In genomic region chr20:53737404-53738038, GRCh38 we compare ENCODE assay signal across 7 cellular contexts.
DNase-seq lines count a peak whose midpoint lies in the region; ATAC-seq, FAIRE-seq and TF ChIP-seq lines count a peak whose summit lies in the region.

No MANE protein-coding gene starts in this region.

- peaks cover 13% of the 10 kb centered on the region for H3K27me3 Mint-ChIP-seq in GM23338 (ENCODE audit: insufficient read depth, low read depth, poor library complexity)

- intact Hi-C loops in Panc1 (cut with micrococcal nuclease; ENCODE audit: unreplicated experiment), result loop anchor here (10.0 kb wide), 1 partner anchor 143 kb away; the partner anchor contains the start of gene ZNF217

- H3K27ac ChIP-seq in GM23338 (ENCODE audit: low read depth) (peak overlapping the region; percentile 95), Panc1 (ENCODE audit: low read length) (peak overlapping the region; percentile 100), small intestine (ENCODE audit: low read depth in 1 of 2, low read length in 1 of 2) (peak overlapping the region; percentile 76 to 87)

- TF ChIP-seq CTCF in GM23338 (conservative IDR thresholded peaks at IDR 0.05; ENCODE audit: low read depth in 2 of 2) (no peak), Panc1 (IDR thresholded peaks at IDR 0.05) (no peak)

- POLR2A ChIA-PET in Panc1 (lab: Charles Lee), result interaction anchor here (0.5 to 0.7 kb wide), 5 partner anchors 43 to 446 kb away, joined by 4 to 7 read pairs (median 4); no protein-coding TSS in a partner anchor

- H3K27ac Mint-ChIP-seq in GM23338, result peak overlapping the region; percentile 98

- H3K27me3 ChIP-seq in GM23338 (ENCODE audit: insufficient read depth) (no peaks in the 10 kb centered on the region), Panc1 (ENCODE audit: control insufficient read depth, insufficient read depth, low read length) (no peaks in the 10 kb centered on the region), small intestine (ENCODE audit: control insufficient read depth in 2 of 2, insufficient read depth in 2 of 2, low read length in 2 of 2) (no peaks in the 10 kb centered on the region)

- H3K4me1 ChIP-seq in GM23338 (ENCODE audit: insufficient read depth) (peaks cover 63% of the 10 kb centered on the region), Panc1 (ENCODE audit: control insufficient read depth, insufficient read depth, low read length) (peaks cover 74% of the 10 kb centered on the region), small intestine (ENCODE audit: control insufficient read depth in 2 of 2, insufficient read depth in 1 of 2, low read depth in 1 of 2, low read length in 1 of 2) (peaks cover 3 to 14% of the 10 kb centered on the region in 2 donors)

- in situ Hi-C loops in Panc1 (cut with HindIII; ENCODE audit: low pct_unique_long_range_greater_than_20kb, low sequenced_read_pairs), result no loop called here

- no peak; the same call in 2 of the 3 replicates for ATAC-seq in GM23338
- peak; percentile 2; the same call in 1 of the 2 replicates for ATAC-seq in Panc1
- ATAC-seq in GM18909 (IDR thresholded peaks at IDR 0.05; ENCODE audit: poor library complexity, unreplicated experiment), result no peak

- H3K9me3 ChIP-seq in Panc1 (ENCODE audit: control insufficient read depth, insufficient read depth, low read depth, low read length) (no peaks in the 10 kb centered on the region), small intestine (ENCODE audit: control insufficient read depth, low read depth) (no peaks in the 10 kb centered on the region)

- H3K4me3 Mint-ChIP-seq in GM23338, result no peak overlapping the region

- peak overlapping the region; percentile 65 for H3K4me2 ChIP-seq in GM23338

- H4K20me1 ChIP-seq in GM23338 (replicated peaks; ENCODE audit: insufficient read depth), result no peaks in the 10 kb centered on the region

- H3K36me3 ChIP-seq in GM23338 (ENCODE audit: insufficient read depth) (no peaks in the 10 kb centered on the region), Panc1 (ENCODE audit: control insufficient read depth, insufficient read depth, low read length) (no peaks in the 10 kb centered on the region), small intestine (ENCODE audit: control insufficient read depth in 2 of 2, insufficient read depth in 2 of 2, low read length in 2 of 2) (no peaks in the 10 kb centered on the region)

- DNase-seq in GM23338 (ENCODE audit: low spot score) (peak; percentile 22), Panc1 (ENCODE audit: low read depth, low spot score) (no peak), fibroblast of peridontal ligament (ENCODE audit: extremely low read depth) (peak; percentile 63), small intestine (peak; percentile 40), NAMALWA (ENCODE audit: low spot score) (no peak), RPMI8226 (no peak)

- peak overlapping the region; percentile 19; the same call in 1 of the 2 replicates for H3K4me3 ChIP-seq in GM23338
- H3K4me3 ChIP-seq in Panc1 (ENCODE audit: low read depth in 2 of 2, low read length in 2 of 2), result peak overlapping the region; percentile 17 to 33; a peak in 2 of 4 replicates
- H3K4me3 ChIP-seq in small intestine (ENCODE audit: low read depth in 1 of 2, low read length in 2 of 2), result no peak overlapping the region

- H3K36me3 Mint-ChIP-seq in GM23338 (ENCODE audit: low read depth), result no peaks in the 10 kb centered on the region

- H3K9me3 Mint-ChIP-seq in GM23338, result no peaks in the 10 kb centered on the region

- H2AFZ ChIP-seq in GM23338, result peak overlapping the region; percentile 67; the same call in 1 of the 2 replicates

- no peaks in the 10 kb centered on the region for H3K79me2 ChIP-seq in GM23338 (replicated peaks; ENCODE audit: insufficient read depth)

- CTCF ChIA-PET in Panc1 (lab: Charles Lee), result interaction anchor here (0.6 to 0.7 kb wide), 2 partner anchors 39 to 68 kb away, joined by 3 read pairs; no protein-coding TSS in a partner anchor

- H3F3A ChIP-seq in GM23338 (replicated peaks; ENCODE audit: low read depth), result no peaks in the 10 kb centered on the region

- peaks cover 69% of the 10 kb centered on the region for H3K4me1 Mint-ChIP-seq in GM23338

- no TSS peak for BruUV-seq in Panc1 (replicated peaks; lab: Mats Ljungman, UMichigan)

- WGBS in small intestine, 3 donors, result 13 to 45% (median 32%) methylated on average over 8 of the region's 8 CpGs

- no peak for FAIRE-seq in small intestine (lab: Jason Lieb, UNC)

- H3K9me2 ChIP-seq in GM23338 (ENCODE audit: insufficient read depth), result no peaks in the 10 kb centered on the region

TF ChIP-seq in GM23338, 12 proteins besides CTCF, POLR2A, EP300 and RAD21:
- no peak for TF ChIP-seq CREB1 (CRISPR knock-in tag; IDR thresholded peaks at IDR 0.05; ENCODE audit: low read depth)
- TF ChIP-seq ZNF114 (CRISPR knock-in tag; IDR thresholded peaks at IDR 0.05), result no peak
- TF ChIP-seq STAT1 (IDR thresholded peaks at IDR 0.05; ENCODE audit: unreplicated experiment), result no peak
- no peak for TF ChIP-seq EZH2phosphoT487 (IDR thresholded peaks at IDR 0.05; ENCODE audit: unreplicated experiment)
- TF ChIP-seq ZNF331 (CRISPR knock-in tag; IDR thresholded peaks at IDR 0.05; ENCODE audit: low read depth), result no peak
- no peak for TF ChIP-seq EZH2 (IDR thresholded peaks at IDR 0.05; ENCODE audit: low read depth, unreplicated experiment)
- TF ChIP-seq NANOG (IDR thresholded peaks at IDR 0.05; ENCODE audit: borderline replicate concordance), result no peak
- TF ChIP-seq REST (IDR thresholded peaks at IDR 0.05; ENCODE audit: unreplicated experiment), result no peak
- no peak for TF ChIP-seq POLR2AphosphoS5 (IDR thresholded peaks at IDR 0.05; ENCODE audit: low read depth)

Comparison
In these comparisons a context has a peak if more than half of its experiments do, and no peak if none do; other contexts are left out.
1. DNase-seq: peak in GM23338 (single experiment), fibroblast of peridontal ligament (single experiment) and small intestine (single experiment); none in Panc1 (single experiment), NAMALWA (single experiment) and RPMI8226 (single experiment).
2. H3K4me3 ChIP-seq: peak in GM23338 (single experiment) and Panc1 (2 of 2); none in small intestine (0 of 2).
3. Peak in every context shown above with its lines, with median percentiles within 50 percentile points of each other: H3K27ac ChIP-seq.